9 cellular contexts compared by ENCODE assay signal in genomic region chr1:236066054-236066453, GRCh38. TPM values are rescaled to one million over a fixed set of nuclear protein-coding genes. Genes with fewer than 3 reads are reported as not detected.
DNase-seq lines count a peak whose midpoint lies in the region; TF ChIP-seq lines count a peak whose summit lies in the region.
"Had no signal": no experiment of that assay in that cellular context is flagged by ENCODE, and none has a peak within 500 bp of the region (broad histone marks: within the 10 kb centered on the region; RNA-seq: fewer than 3 reads in every experiment).

No MANE protein-coding gene starts in this region.

- H3K36me3 ChIP-seq in tibial artery, result peaks cover 0 to 3% (median 0%) of the 10 kb centered on the region in 3 donors

- peaks cover 60% of the 10 kb centered on the region for H3K27me3 Mint-ChIP-seq in activated naive CD4-positive, alpha-beta T cell treated with anti-CD3 and anti-CD28 coated beads, Interleukin-2, amount 10 ng/mL, durations not matched to agents 7 days and 5 days
- peaks cover 36% of the 10 kb centered on the region for H3K27me3 Mint-ChIP-seq in activated naive CD4-positive, alpha-beta T cell treated with anti-CD3 and anti-CD28 coated beads for 36 hours (ENCODE audit: low read depth)
- no peaks in the 10 kb centered on the region for H3K27me3 Mint-ChIP-seq in chondrocyte (ENCODE audit: low read depth)

- DNase-seq in activated naive CD4-positive, alpha-beta T cell treated with anti-CD3 and anti-CD28 coated beads, Interleukin-2, amount 10 ng/mL, durations not matched to agents 7 days and 5 days, result no peak
- no peak for DNase-seq in activated naive CD4-positive, alpha-beta T cell treated with anti-CD3 and anti-CD28 coated beads for 36 hours
- DNase-seq in chondrocyte (ENCODE audit: low spot score) (no peak), mucosa of gallbladder (ENCODE audit: low spot score) (peak; percentile 34), tibial artery (no peak), NCI-H2196 (lab: John Stamatoyannopoulos, UW; ENCODE audit: unreplicated experiment) (no peak), cerebellar nuclear complex (lab: John Stamatoyannopoulos, UW) (no peak), OCI-M2 (lab: John Stamatoyannopoulos, UW; ENCODE audit: unreplicated experiment) (no peak)

- peak overlapping the region; percentile 90 to 94 for H3K27ac ChIP-seq in tibial artery

- H3K27me3 ChIP-seq in tibial artery, result no peaks in the 10 kb centered on the region

- CTCF ChIA-PET in activated naive CD4-positive, alpha-beta T cell treated with anti-CD3 and anti-CD28 coated beads, Interleukin-2, amount 10 ng/mL, durations not matched to agents 7 days and 5 days (lab: Charles Lee), result no interaction called here
- CTCF ChIA-PET in activated naive CD4-positive, alpha-beta T cell treated with anti-CD3 and anti-CD28 coated beads for 36 hours (lab: Charles Lee), result interaction anchor here (1.0 kb wide), 1 partner anchor 94 kb away, joined by 3 read pairs; no protein-coding TSS in a partner anchor

- H3K4me3 Mint-ChIP-seq in activated naive CD4-positive, alpha-beta T cell treated with anti-CD3 and anti-CD28 coated beads, Interleukin-2, amount 10 ng/mL, durations not matched to agents 7 days and 5 days, result peak overlapping the region; percentile 6
- no peak overlapping the region for H3K4me3 Mint-ChIP-seq in activated naive CD4-positive, alpha-beta T cell treated with anti-CD3 and anti-CD28 coated beads for 36 hours
- H3K4me3 Mint-ChIP-seq in chondrocyte (ENCODE audit: unreplicated experiment), result peak overlapping the region; percentile 68

- peak overlapping the region; percentile 72 to 74 for H3K4me3 ChIP-seq in tibial artery

- peaks cover 25% of the 10 kb centered on the region for H3K4me1 Mint-ChIP-seq in activated naive CD4-positive, alpha-beta T cell treated with anti-CD3 and anti-CD28 coated beads, Interleukin-2, amount 10 ng/mL, durations not matched to agents 7 days and 5 days
- H3K4me1 Mint-ChIP-seq in activated naive CD4-positive, alpha-beta T cell treated with anti-CD3 and anti-CD28 coated beads for 36 hours (ENCODE audit: low read depth), result peaks cover 26% of the 10 kb centered on the region
- peaks cover 28% of the 10 kb centered on the region for H3K4me1 Mint-ChIP-seq in chondrocyte (ENCODE audit: low read depth)

- H3K27ac Mint-ChIP-seq in activated naive CD4-positive, alpha-beta T cell treated with anti-CD3 and anti-CD28 coated beads, Interleukin-2, amount 10 ng/mL, durations not matched to agents 7 days and 5 days, result no peak overlapping the region
- H3K27ac Mint-ChIP-seq in activated naive CD4-positive, alpha-beta T cell treated with anti-CD3 and anti-CD28 coated beads for 36 hours, result no peak overlapping the region
- no peak overlapping the region for H3K27ac Mint-ChIP-seq in chondrocyte (ENCODE audit: unreplicated experiment)

- TF ChIP-seq CTCF in chondrocyte (IDR thresholded peaks at IDR 0.05) (no peak), tibial artery (IDR thresholded peaks at IDR 0.05) (no peak)

- peaks cover 0 to 6% (median 0%) of the 10 kb centered on the region in 3 donors for H3K9me3 ChIP-seq in tibial artery

- H3K36me3 Mint-ChIP-seq in activated naive CD4-positive, alpha-beta T cell treated with anti-CD3 and anti-CD28 coated beads, Interleukin-2, amount 10 ng/mL, durations not matched to agents 7 days and 5 days, result no peaks in the 10 kb centered on the region
- H3K36me3 Mint-ChIP-seq in activated naive CD4-positive, alpha-beta T cell treated with anti-CD3 and anti-CD28 coated beads for 36 hours (ENCODE audit: low read depth), result no peaks in the 10 kb centered on the region
- peaks cover under 1% of the 10 kb centered on the region for H3K36me3 Mint-ChIP-seq in chondrocyte (ENCODE audit: low read depth)
- H3K36me3 Mint-ChIP-seq: stimulated activated effector memory CD8-positive, alpha-beta T cell treated with anti-CD3 and anti-CD28 coated beads, Interleukin-12 subunit alpha, Interleukin-12 subunit beta, amount 100 ng/mL, for 72 hours had no signal

- H3K4me1 ChIP-seq in tibial artery, result peaks cover 0 to 50% (median 28%) of the 10 kb centered on the region in 4 donors

- no peaks in the 10 kb centered on the region for H3K9me3 Mint-ChIP-seq in activated naive CD4-positive, alpha-beta T cell treated with anti-CD3 and anti-CD28 coated beads, Interleukin-2, amount 10 ng/mL, durations not matched to agents 7 days and 5 days
- peaks cover 3% of the 10 kb centered on the region for H3K9me3 Mint-ChIP-seq in activated naive CD4-positive, alpha-beta T cell treated with anti-CD3 and anti-CD28 coated beads for 36 hours
- H3K9me3 Mint-ChIP-seq in chondrocyte (ENCODE audit: low read depth), result peaks cover 8% of the 10 kb centered on the region
- H3K9me3 Mint-ChIP-seq: stimulated activated effector memory CD8-positive, alpha-beta T cell treated with anti-CD3 and anti-CD28 coated beads, Interleukin-12 subunit alpha, Interleukin-12 subunit beta, amount 100 ng/mL, for 72 hours had no signal

- intact Hi-C loops in activated naive CD4-positive, alpha-beta T cell treated with anti-CD3 and anti-CD28 coated beads for 36 hours (cut with micrococcal nuclease), result loop anchor here (2.0 to 10.0 kb wide), 4 partner anchors 151 to 421 kb away; partner anchors contain the start of genes GNG4 and LYST
- intact Hi-C loops in tibial artery (cut with DNase I; ENCODE audit: low total_unique reads), result no loop called here

RNA-seq across cellular contexts. Expression of gene NID1, which starts 1.2 kb away (rescaled TPM):
- under 1 TPM in 1 of 2 experiments, not detected in 1; 0.10 TPM for total RNA-seq in activated naive CD4-positive, alpha-beta T cell treated with anti-CD3 and anti-CD28 coated beads for 36 hours
- 73.0 to 102 TPM (median 99.1 TPM) in 3 replicates for total RNA-seq in chondrocyte
- total RNA-seq in mucosa of gallbladder, result 89.4 TPM

Comparison
In these comparisons a context has a peak if more than half of its experiments do, and no peak if none do; other contexts are left out.
1. RNA of gene NID1, which starts 1.2 kb away (total RNA-seq): 73.0 to 102 TPM in chondrocyte and 89.4 TPM in mucosa of gallbladder (single experiment); 0.10 TPM in activated naive CD4-positive, alpha-beta T cell treated with anti-CD3 and anti-CD28 coated beads for 36 hours; every median in the first group is over 10 times any median in the second.